In the genomic region with DNA sequence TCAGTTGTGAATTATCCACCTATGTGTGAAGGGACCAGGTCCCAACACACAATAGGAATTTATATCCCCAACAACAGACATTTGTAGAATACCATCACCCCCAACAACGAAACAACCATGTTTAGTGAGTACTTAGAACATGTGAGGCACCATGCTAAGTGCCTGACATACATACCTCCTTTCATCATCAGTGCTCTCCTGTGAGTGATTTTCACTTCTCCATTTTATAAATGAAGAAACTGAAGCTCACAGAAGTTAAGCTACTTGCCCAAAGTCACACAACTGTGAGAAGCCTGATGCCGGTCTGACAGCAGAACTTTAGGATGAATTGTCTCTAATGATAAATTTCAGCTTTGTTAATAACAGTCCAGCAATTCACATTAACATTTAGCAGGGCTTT, we compare ENCODE assay signal across 13 cellular contexts. TPM values are rescaled to one million over a fixed set of nuclear protein-coding genes. Genes with fewer than 3 reads are reported as not detected.
DNase-seq lines count a peak whose midpoint lies in the region; ATAC-seq and TF ChIP-seq lines count a peak whose summit lies in the region.
"Had no signal": no experiment of that assay in that cellular context is flagged by ENCODE, and none has a peak within 500 bp of the region (broad histone marks: within the 10 kb centered on the region; RNA-seq: fewer than 3 reads in every experiment).

No MANE protein-coding gene starts in this region.

- 0 out of 2 replicates have a peak overlapping the region, but pooled peaks have one; percentile 9 for H3K4me2 ChIP-seq in MM.1S (ENCODE audit: low read depth, low read length)
- H3K4me2 ChIP-seq: BLaER1 had no signal

- H3K4me3 Mint-ChIP-seq in naive B cell = no peak overlapping the region
- H3K4me3 Mint-ChIP-seq: activated naive CD8-positive, alpha-beta T cell treated with anti-CD3 and anti-CD28 coated beads, Interleukin-2, amount 50 U/mL, for 24 hours had no signal

- DNase-seq in MM.1S = no peak
- DNase-seq in naive B cell = no peak
- no peak for DNase-seq in activated naive CD4-positive, alpha-beta T cell treated with anti-CD3 and anti-CD28 coated beads, Interleukin-2, amount 50 U/mL, for 72 hours (ENCODE audit: low spot score in 2 of 2)
- no peak for DNase-seq in T1000 (lab: John Stamatoyannopoulos, UW)
- no peak for DNase-seq in DMS53 treated with DMSO at 0.1 percent for 48 hours (lab: John Stamatoyannopoulos, UW; ENCODE audit: unreplicated experiment)
- DNase-seq in SW480 (ENCODE audit: low spot score) = no peak
- DNase-seq: activated naive CD8-positive, alpha-beta T cell treated with anti-CD3 and anti-CD28 coated beads, Interleukin-2, amount 50 U/mL, for 24 hours; esophagus squamous epithelium; GF-D8; NCI-H2171 had no signal

- no peak for TF ChIP-seq CTCF in MM.1S (IDR thresholded peaks at IDR 0.05; ENCODE audit: low read length)

- H3K36me3 Mint-ChIP-seq in naive B cell = no peaks in the 10 kb centered on the region
- H3K36me3 Mint-ChIP-seq in activated naive CD4-positive, alpha-beta T cell treated with anti-CD3 and anti-CD28 coated beads, Interleukin-2, amount 50 U/mL, for 72 hours = no peaks in the 10 kb centered on the region

- no peaks in the 10 kb centered on the region for H3K27me3 ChIP-seq in MM.1S (replicated peaks; ENCODE audit: insufficient read depth, low read length)
- H3K27me3 ChIP-seq: BLaER1 had no signal

- H3K9me3 ChIP-seq in MM.1S (replicated peaks; ENCODE audit: insufficient read depth, low read length) = no peaks in the 10 kb centered on the region
- H3K9me3 ChIP-seq: BLaER1, esophagus squamous epithelium had no signal

- no peaks in the 10 kb centered on the region for H4K20me1 ChIP-seq in MM.1S (ENCODE audit: insufficient read depth, low read length)
- H4K20me1 ChIP-seq: BLaER1 had no signal

- H3K79me2 ChIP-seq in MM.1S (ENCODE audit: low read length) = no peaks in the 10 kb centered on the region

- no peak overlapping the region for H3K27ac Mint-ChIP-seq in naive B cell
- H3K27ac Mint-ChIP-seq in activated naive CD4-positive, alpha-beta T cell treated with anti-CD3 and anti-CD28 coated beads, Interleukin-2, amount 50 U/mL, for 72 hours = no peak overlapping the region
- H3K27ac Mint-ChIP-seq: activated naive CD8-positive, alpha-beta T cell treated with anti-CD3 and anti-CD28 coated beads, Interleukin-2, amount 50 U/mL, for 24 hours had no signal

- 0 out of 2 replicates have a peak, but pooled peaks cover 8% of the 10 kb centered on the region for H3F3A ChIP-seq in MM.1S (ENCODE audit: insufficient read depth, low read length)

- peaks cover 5 to 11% (median 9%) of the 10 kb centered on the region in 3 donors for H3K4me1 Mint-ChIP-seq in naive B cell

- H3K36me3 ChIP-seq in MM.1S (replicated peaks; ENCODE audit: insufficient read depth, low read length) = no peaks in the 10 kb centered on the region
- H3K36me3 ChIP-seq: BLaER1, esophagus squamous epithelium had no signal

- H3K9ac ChIP-seq in MM.1S (ENCODE audit: low read length) = no peak overlapping the region
- H3K9ac ChIP-seq: BLaER1 had no signal

- H3K27ac ChIP-seq in MM.1S (ENCODE audit: low read length) = peak overlapping the region; percentile 20; the same call in 1 of the 2 replicates
- H3K27ac ChIP-seq: BLaER1, esophagus squamous epithelium had no signal

- H3K9me3 Mint-ChIP-seq in naive B cell = peaks cover 0 to under 1% (median 0%) of the 10 kb centered on the region in 7 donors
- H3K9me3 Mint-ChIP-seq in activated naive CD4-positive, alpha-beta T cell treated with anti-CD3 and anti-CD28 coated beads, Interleukin-2, amount 50 U/mL, for 72 hours = peaks cover 0 to 7% of the 10 kb centered on the region in 2 donors
- H3K9me3 Mint-ChIP-seq: activated naive CD8-positive, alpha-beta T cell treated with anti-CD3 and anti-CD28 coated beads, Interleukin-2, amount 50 U/mL, for 24 hours had no signal

- H3K9me2 ChIP-seq in MM.1S (replicated peaks; ENCODE audit: insufficient read depth, low read length) = no peaks in the 10 kb centered on the region

- peaks cover 24 to 33% (median 25%) of the 10 kb centered on the region in 3 donors for H3K27me3 Mint-ChIP-seq in naive B cell

- no peak overlapping the region for H3K4me3 ChIP-seq in MM.1S (ENCODE audit: low read length)
- H3K4me3 ChIP-seq: BLaER1, esophagus squamous epithelium had no signal

- H2AFZ ChIP-seq in MM.1S (ENCODE audit: low read length) = no peak overlapping the region

- peaks cover 34% of the 10 kb centered on the region for H3K4me1 ChIP-seq in MM.1S (ENCODE audit: low read length)
- H3K4me1 ChIP-seq: BLaER1 had no signal

- ATAC-seq in GM18861 (IDR thresholded peaks at IDR 0.05; ENCODE audit: unreplicated experiment) = peak; percentile 60
- ATAC-seq in HG02678 (IDR thresholded peaks at IDR 0.05; ENCODE audit: unreplicated experiment) = peak; percentile 58
- ATAC-seq in naive B cell (ENCODE audit: low read depth in 2 of 2) = peak; percentile 71 to 83
- no peak for ATAC-seq in activated naive CD4-positive, alpha-beta T cell treated with anti-CD3 and anti-CD28 coated beads, Interleukin-2, amount 50 U/mL, for 72 hours
- ATAC-seq: activated naive CD8-positive, alpha-beta T cell treated with anti-CD3 and anti-CD28 coated beads, Interleukin-2, amount 50 U/mL, for 24 hours had no signal

RNA-seq across cellular contexts. Expression of a gene that starts 35.4 kb away (rescaled TPM):
- under 1 TPM in 1 of 6 donors, not detected in 5; 0.16 TPM for polyA plus RNA-seq in naive B cell (ENCODE audit: low read depth in 6 of 6)
- total RNA-seq in activated naive CD4-positive, alpha-beta T cell treated with anti-CD3 and anti-CD28 coated beads, Interleukin-2, amount 50 U/mL, for 72 hours = under 1 TPM; 0.41 to 0.66 TPM

Comparison
In these comparisons a context has a peak if more than half of its experiments do, and no peak if none do; other contexts are left out.
1. ATAC-seq: peak in GM18861 (single experiment), HG02678 (single experiment) and naive B cell (2 of 2); none in activated naive CD4-positive, alpha-beta T cell treated with anti-CD3 and anti-CD28 coated beads, Interleukin-2, amount 50 U/mL, for 72 hours (0 of 2).